ENCODE assay signal across 15 cellular contexts in genomic region chr3:171225698-171226097, GRCh38.
DNase-seq lines count a peak whose midpoint lies in the region; ATAC-seq and TF ChIP-seq lines count a peak whose summit lies in the region.
"Had no signal": no experiment of that assay in that cellular context is flagged by ENCODE, and none has a peak within 500 bp of the region (broad histone marks: within the 10 kb centered on the region; RNA-seq: fewer than 3 reads in every experiment).

No MANE protein-coding gene starts in this region.

- H3K4me3 ChIP-seq in astrocyte of the spinal cord (ENCODE audit: low read depth, low read length) (no peak overlapping the region), mucosa of descending colon (no peak overlapping the region)
- H3K4me3 ChIP-seq in naive thymus-derived CD4-positive, alpha-beta T cell (ENCODE audit: low read length) = no peak overlapping the region
- H3K4me3 ChIP-seq: heart left ventricle, PC-9, tibial nerve had no signal

- ATAC-seq in naive thymus-derived CD4-positive, alpha-beta T cell = no peak
- ATAC-seq in effector memory CD8-positive, alpha-beta T cell (replicated peaks) = no peak
- no peak for ATAC-seq in mucosa of descending colon
- ATAC-seq: heart left ventricle had no signal

- peak overlapping the region in 2 of 10 donors; percentile 41 to 48 for H3K4me3 Mint-ChIP-seq in naive thymus-derived CD4-positive, alpha-beta T cell
- H3K4me3 Mint-ChIP-seq in effector memory CD8-positive, alpha-beta T cell = no peak overlapping the region

- peaks cover 3 to 72% (median 60%) of the 10 kb centered on the region in 7 donors for H3K4me1 Mint-ChIP-seq in naive thymus-derived CD4-positive, alpha-beta T cell
- H3K4me1 Mint-ChIP-seq in effector memory CD8-positive, alpha-beta T cell (ENCODE audit: low read depth in 2 of 2) = peaks cover 13 to 32% of the 10 kb centered on the region in 2 donors

- no peak overlapping the region for H3K27ac ChIP-seq in naive thymus-derived CD4-positive, alpha-beta T cell (ENCODE audit: low read depth, low read length)
- H3K27ac ChIP-seq: 22Rv1, heart left ventricle, PC-9 had no signal

- peaks cover 0 to 18% (median 10%) of the 10 kb centered on the region in 11 donors for H3K9me3 Mint-ChIP-seq in naive thymus-derived CD4-positive, alpha-beta T cell
- H3K9me3 Mint-ChIP-seq in effector memory CD8-positive, alpha-beta T cell = peaks cover 0 to 2% of the 10 kb centered on the region in 2 donors

- H3K27me3 ChIP-seq in naive thymus-derived CD4-positive, alpha-beta T cell (ENCODE audit: control insufficient read depth in 2 of 2, insufficient read depth in 2 of 2, low read length in 2 of 2) = no peaks in the 10 kb centered on the region
- H3K27me3 ChIP-seq: heart left ventricle, tibial nerve had no signal

- peaks cover 0 to 19% (median 0%) of the 10 kb centered on the region in 3 experiments for H3K36me3 ChIP-seq in naive thymus-derived CD4-positive, alpha-beta T cell (ENCODE audit: control insufficient read depth in 2 of 3, insufficient read depth in 3 of 3, low read length in 3 of 3)
- H3K36me3 ChIP-seq in mucosa of descending colon (ENCODE audit: low read depth) = no peaks in the 10 kb centered on the region
- H3K36me3 ChIP-seq: tibial nerve had no signal

- H3K36me3 Mint-ChIP-seq in naive thymus-derived CD4-positive, alpha-beta T cell = peaks cover 9 to 61% (median 52%) of the 10 kb centered on the region in 5 donors
- H3K36me3 Mint-ChIP-seq in effector memory CD8-positive, alpha-beta T cell (ENCODE audit: insufficient read depth) = peaks cover 7% of the 10 kb centered on the region

- H3K27me3 Mint-ChIP-seq in naive thymus-derived CD4-positive, alpha-beta T cell = no peaks in the 10 kb centered on the region
- H3K27me3 Mint-ChIP-seq in effector memory CD8-positive, alpha-beta T cell = no peaks in the 10 kb centered on the region

- CTCF ChIA-PET in naive thymus-derived CD4-positive, alpha-beta T cell (lab: Charles Lee) = interaction anchor here (0.6 kb wide), 1 partner anchor 1023 kb away, joined by 3 read pairs; no protein-coding TSS in a partner anchor

- TF ChIP-seq CTCF in astrocyte of the spinal cord (IDR thresholded peaks at IDR 0.05; ENCODE audit: low read depth, low read length) (no peak), mucosa of descending colon (IDR thresholded peaks at IDR 0.05) (no peak)

- POLR2A ChIA-PET in naive thymus-derived CD4-positive, alpha-beta T cell (lab: Charles Lee) = no interaction called here

- intact Hi-C loops in naive thymus-derived CD4-positive, alpha-beta T cell (cut with micrococcal nuclease) = loop anchor here (1.0 to 2.0 kb wide), 3 partner anchors 21 to 61 kb away; no protein-coding TSS in a partner anchor
- intact Hi-C loops in mucosa of descending colon (cut with DNase I, micrococcal nuclease) = no loop called here

- H3K9me3 ChIP-seq in naive thymus-derived CD4-positive, alpha-beta T cell (ENCODE audit: control insufficient read depth in 2 of 3, low read length in 3 of 3) = peaks cover 0 to 8% (median 0%) of the 10 kb centered on the region in 3 experiments
- no peaks in the 10 kb centered on the region for H3K9me3 ChIP-seq in mucosa of descending colon

- peak overlapping the region in 7 of 9 donors; percentile 21 to 73 (median 54) for H3K27ac Mint-ChIP-seq in naive thymus-derived CD4-positive, alpha-beta T cell
- H3K27ac Mint-ChIP-seq in effector memory CD8-positive, alpha-beta T cell = peak overlapping the region in 1 of 2 donors; percentile 56

- in situ Hi-C loops in astrocyte of the spinal cord (cut with HindIII; ENCODE audit: low sequenced_read_pairs) = no loop called here

- DNase-seq in NCI-H2196 (lab: John Stamatoyannopoulos, UW; ENCODE audit: unreplicated experiment) = peak; percentile 43
- DNase-seq in NCI-H2196 treated with DMSO at 0.1 percent for 48 hours (lab: John Stamatoyannopoulos, UW; ENCODE audit: unreplicated experiment) = no peak
- peak; percentile 56 for DNase-seq in NCI-H2107 (lab: John Stamatoyannopoulos, UW)
- DNase-seq in astrocyte of the spinal cord (ENCODE audit: low read depth, low spot score) = peak; percentile 87
- DNase-seq in naive thymus-derived CD4-positive, alpha-beta T cell = no peak
- DNase-seq in effector memory CD8-positive, alpha-beta T cell = no peak
- no peak for DNase-seq in islet precursor cell
- DNase-seq in mucosa of descending colon = no peak
- DNase-seq: activated CD4-positive, alpha-beta T cell treated with anti-CD3 and anti-CD28 coated beads, Interleukin-2, amount 50 U/mL, for 4 hours; DMS 273 treated with DMSO at 0.1 percent for 48 hours; GOT3; heart left ventricle; PC-9 had no signal

- peaks cover 6 to 11% of the 10 kb centered on the region in 2 donors for H3K4me1 ChIP-seq in naive thymus-derived CD4-positive, alpha-beta T cell (ENCODE audit: control insufficient read depth in 2 of 2, insufficient read depth in 2 of 2, low read length in 2 of 2)
- no peaks in the 10 kb centered on the region for H3K4me1 ChIP-seq in mucosa of descending colon (ENCODE audit: low read depth)
- H3K4me1 ChIP-seq: tibial nerve had no signal

Comparison
In these comparisons a context has a peak if more than half of its experiments do, and no peak if none do; other contexts are left out.
1. DNase-seq: peak in NCI-H2196 (single experiment), NCI-H2107 (single experiment) and astrocyte of the spinal cord (single experiment); none in NCI-H2196 treated with DMSO at 0.1 percent for 48 hours (single experiment), naive thymus-derived CD4-positive, alpha-beta T cell (0 of 9), effector memory CD8-positive, alpha-beta T cell (0 of 3), islet precursor cell (single experiment) and mucosa of descending colon (0 of 3).
2. intact Hi-C loops: an anchor here in naive thymus-derived CD4-positive, alpha-beta T cell (1.0 to 2.0 kb wide); none called in mucosa of descending colon.